Comparison of ENCODE assay signal across 21 cellular contexts in genomic region chr20:25003002-25003401, GRCh38. TPM values are rescaled to one million over a fixed set of nuclear protein-coding genes. Genes with fewer than 3 reads are reported as not detected.
"Had no signal": no experiment of that assay in that cellular context is flagged by ENCODE, and none has a peak within 500 bp of the region (broad histone marks: within the 10 kb centered on the region; RNA-seq: fewer than 3 reads in every experiment).

No MANE protein-coding gene starts in this region.

- DNase-seq: KBM-7, MV-4-11, NCI-H1048, NCI-H1105, NCI-H1417, NCI-H1436 treated with DMSO at 0.1 percent for 48 hours, NCI-H1694, NCI-H187 treated with DMSO at 0.1 percent for 48 hours, NCI-H2029 treated with DMSO at 0.1 percent for 48 hours, NCI-H2171 treated with DMSO at 0.1 percent for 48 hours, NCI-H510A, NCI-H524 treated with DMSO at 0.1 percent for 48 hours, NCI-H69, NCI-H774, RPMI8226, SHP77, SK-N-SH, SW 1271 had no signal

- H3K27ac ChIP-seq: HL-60 had no signal

- H3K9me3 ChIP-seq: SK-N-SH had no signal

RNA-seq across cellular contexts. Expression of gene CST7, which starts 53.9 kb away (rescaled TPM):
- total RNA-seq: LHCN-M2, MCF 10A had no signal
